Comparison of ENCODE assay signal across 33 cellular contexts in the genomic region with DNA sequence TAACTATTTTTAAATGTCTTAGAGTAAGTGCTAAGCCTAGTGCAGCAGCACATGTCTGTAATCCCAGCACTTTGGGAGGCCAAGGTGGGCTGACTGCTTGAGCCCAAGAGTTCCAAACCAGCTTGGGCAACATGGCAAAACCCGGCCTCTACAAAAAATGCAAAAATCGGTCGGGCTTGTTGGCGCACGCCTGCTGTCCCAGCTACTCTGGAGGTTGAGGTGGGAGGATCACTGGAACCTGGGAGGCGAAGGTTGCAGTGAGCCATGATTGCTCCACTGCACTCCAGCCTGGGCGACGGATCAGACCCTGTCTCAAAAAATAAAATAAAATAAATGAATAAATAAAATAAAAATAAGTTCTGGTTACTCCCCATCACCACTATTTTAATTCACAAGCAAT.
A peak's percentile ranks its signal among the peaks of the same experiment; 100 is the strongest.
DNase-seq lines count a peak whose midpoint lies in the region; ATAC-seq and TF ChIP-seq lines count a peak whose summit lies in the region.
"Had no signal": no experiment of that assay in that cellular context is flagged by ENCODE, and none has a peak within 500 bp of the region (broad histone marks: within the 10 kb centered on the region; RNA-seq: fewer than 3 reads in every experiment).

No MANE protein-coding gene starts in this region.

- no peaks in the 10 kb centered on the region for H3K79me1 ChIP-seq in trophoblast cell (ENCODE audit: low read length)

- H3K36me3 ChIP-seq in breast epithelium (no peaks in the 10 kb centered on the region), trophoblast cell (ENCODE audit: control insufficient read depth in 1 of 2, insufficient read depth in 2 of 2, low read length in 2 of 2) (no peaks in the 10 kb centered on the region)
- H3K36me3 ChIP-seq: BE2C; BLaER1; BLaER1 treated with 17β-estradiol and CSF1 and Interleukin-3, amounts not matched to agents 10 nM and 100 nM had no signal

- H3K4me1 ChIP-seq in breast epithelium, result no peaks in the 10 kb centered on the region
- H3K4me1 ChIP-seq in trophoblast cell (ENCODE audit: control insufficient read depth in 1 of 2, insufficient read depth in 2 of 2, low read length in 2 of 2), result no peaks in the 10 kb centered on the region
- H3K4me1 ChIP-seq: A549; BLaER1; BLaER1 treated with 17β-estradiol and CSF1 and Interleukin-3, amounts not matched to agents 10 nM and 100 nM; Caco-2 had no signal

- WGBS in trophoblast cell (ENCODE audit: extremely low coverage, insufficient coverage, insufficient read length), result no CpG with 5 or more reads among the region's 8 CpGs

- H2BK120ac ChIP-seq in trophoblast cell (ENCODE audit: insufficient read depth, low read length, poor library complexity), result no peak overlapping the region

- H3K14ac ChIP-seq in trophoblast cell (ENCODE audit: low read length), result no peak overlapping the region

- CTCF ChIA-PET in MCF 10A (lab: Yijun Ruan, JAX) (interaction anchor here (0.6 to 2.4 kb wide), 2 partner anchors 10 to 430 kb away, joined by 3 to 13 read pairs; no protein-coding TSS in a partner anchor), WTC11 (lab: Charles Lee) (no interaction called here)

- H4K8ac ChIP-seq in trophoblast cell (ENCODE audit: low read depth, low read length), result no peak overlapping the region

- H3K4me3 ChIP-seq in breast epithelium (no peak overlapping the region), trophoblast cell (ENCODE audit: low read depth, low read length) (no peak overlapping the region)
- H3K4me3 ChIP-seq: A549; BLaER1; BLaER1 treated with 17β-estradiol and CSF1 and Interleukin-3, amounts not matched to agents 10 nM and 100 nM had no signal

- no peak overlapping the region for H3K9ac ChIP-seq in trophoblast cell (ENCODE audit: low read length)
- H3K9ac ChIP-seq: BLaER1; BLaER1 treated with 17β-estradiol and CSF1 and Interleukin-3, amounts not matched to agents 10 nM and 100 nM had no signal

- no peak overlapping the region for H3K4ac ChIP-seq in trophoblast cell (ENCODE audit: low read depth, low read length)

- no peak overlapping the region for H3K4me2 ChIP-seq in trophoblast cell (ENCODE audit: low read length)
- H3K4me2 ChIP-seq: A549; BLaER1; BLaER1 treated with 17β-estradiol and CSF1 and Interleukin-3, amounts not matched to agents 10 nM and 100 nM had no signal

- intact Hi-C loops in MCF 10A (cut with micrococcal nuclease) (no loop called here), breast epithelium (cut with DNase I; ENCODE audit: low total_unique reads) (no loop called here)

- H3K27ac Mint-ChIP-seq in MCF 10A (ENCODE audit: low read depth, unreplicated experiment), result no peak overlapping the region
- peak overlapping the region; percentile 46; the same call in 1 of the 2 replicates for H3K27ac Mint-ChIP-seq in WTC11
- peak overlapping the region; percentile 57 for H3K27ac Mint-ChIP-seq in neural crest cell (ENCODE audit: unreplicated experiment)
- no peak overlapping the region for H3K27ac Mint-ChIP-seq in natural killer cell treated with Interleukin-12 subunit alpha and Interleukin-12 subunit beta and Interleukin-15 and Interleukin-18, amount 100 ng/mL, for 72 hours
- H3K27ac Mint-ChIP-seq: B cell; CD14-positive monocyte; CD4-positive, alpha-beta memory T cell; CD4-positive, alpha-beta T cell; CD4-positive, CD25-positive, alpha-beta regulatory T cell; CD8-positive, alpha-beta memory T cell; CD8-positive, alpha-beta T cell had no signal

- H2BK12ac ChIP-seq in trophoblast cell (ENCODE audit: low read length), result no peak overlapping the region

- no peak for TF ChIP-seq POLR2A in breast epithelium (IDR thresholded peaks at IDR 0.05)

- no TSS peak for BruUV-seq in MCF 10A (replicated peaks; lab: Mats Ljungman, UMichigan)

- no peak overlapping the region for H3K18ac ChIP-seq in trophoblast cell (ENCODE audit: low read length)

- POLR2A ChIA-PET in MCF 10A (lab: Yijun Ruan, JAX), result interaction anchor here (0.6 kb wide), 1 partner anchor 462 kb away, joined by 3 read pairs; no protein-coding TSS in a partner anchor
- POLR2A ChIA-PET in WTC11 (lab: Charles Lee), result interaction anchor here (0.6 kb wide), 1 partner anchor 380 kb away, joined by 3 read pairs; no protein-coding TSS in a partner anchor

- H4K91ac ChIP-seq in trophoblast cell (ENCODE audit: low read depth, low read length), result peak overlapping the region; percentile 6

- H2BK5ac ChIP-seq in trophoblast cell (ENCODE audit: low read depth, low read length, poor library complexity), result no peak overlapping the region

- H3K79me2 ChIP-seq in trophoblast cell (ENCODE audit: control insufficient read depth, insufficient read depth, low read length, poor library complexity), result no peaks in the 10 kb centered on the region

- no peak overlapping the region for H4K12ac ChIP-seq in trophoblast cell (ENCODE audit: low read depth, low read length)

- no peak overlapping the region for H2AFZ ChIP-seq in trophoblast cell (ENCODE audit: insufficient read depth, low read length, poor library complexity)

- H3K9me3 ChIP-seq in breast epithelium (no peaks in the 10 kb centered on the region), trophoblast cell (ENCODE audit: insufficient read depth, low read depth, low read length) (no peaks in the 10 kb centered on the region)
- H3K9me3 ChIP-seq: A549; BE2C; BLaER1; BLaER1 treated with 17β-estradiol and CSF1 and Interleukin-3, amounts not matched to agents 10 nM and 100 nM; Caco-2 had no signal

- H3K36me3 Mint-ChIP-seq in MCF 10A (ENCODE audit: insufficient read depth, unreplicated experiment) (no peaks in the 10 kb centered on the region), WTC11 (no peaks in the 10 kb centered on the region), neural crest cell (ENCODE audit: low read depth) (no peaks in the 10 kb centered on the region)
- no peaks in the 10 kb centered on the region for H3K36me3 Mint-ChIP-seq in natural killer cell treated with Interleukin-12 subunit alpha and Interleukin-12 subunit beta and Interleukin-15 and Interleukin-18, amount 100 ng/mL, for 72 hours
- H3K36me3 Mint-ChIP-seq: CD14-positive monocyte; CD4-positive, alpha-beta memory T cell; CD4-positive, CD25-positive, alpha-beta regulatory T cell; CD8-positive, alpha-beta memory T cell; CD8-positive, alpha-beta T cell had no signal

- H3K4me1 Mint-ChIP-seq in MCF 10A (ENCODE audit: insufficient read depth, unreplicated experiment), result no peaks in the 10 kb centered on the region
- H3K4me1 Mint-ChIP-seq in WTC11, result no peaks in the 10 kb centered on the region
- H3K4me1 Mint-ChIP-seq in neural crest cell, result no peaks in the 10 kb centered on the region
- no peaks in the 10 kb centered on the region for H3K4me1 Mint-ChIP-seq in natural killer cell treated with Interleukin-12 subunit alpha and Interleukin-12 subunit beta and Interleukin-15 and Interleukin-18, amount 100 ng/mL, for 72 hours (ENCODE audit: low read depth in 2 of 2)
- H3K4me1 Mint-ChIP-seq: B cell; CD14-positive monocyte; CD4-positive, alpha-beta memory T cell; CD4-positive, CD25-positive, alpha-beta regulatory T cell; CD8-positive, alpha-beta memory T cell had no signal

- no peak overlapping the region for H3K4me3 Mint-ChIP-seq in MCF 10A (ENCODE audit: unreplicated experiment)
- no peak overlapping the region for H3K4me3 Mint-ChIP-seq in WTC11
- H3K4me3 Mint-ChIP-seq in neural crest cell, result no peak overlapping the region
- no peak overlapping the region for H3K4me3 Mint-ChIP-seq in natural killer cell treated with Interleukin-12 subunit alpha and Interleukin-12 subunit beta and Interleukin-15 and Interleukin-18, amount 100 ng/mL, for 72 hours
- H3K4me3 Mint-ChIP-seq: B cell; CD14-positive monocyte; CD4-positive, alpha-beta memory T cell; CD4-positive, alpha-beta T cell; CD4-positive, CD25-positive, alpha-beta regulatory T cell; CD8-positive, alpha-beta memory T cell; CD8-positive, alpha-beta T cell had no signal

- no peaks in the 10 kb centered on the region for H3K9me3 Mint-ChIP-seq in MCF 10A (ENCODE audit: unreplicated experiment)
- no peaks in the 10 kb centered on the region for H3K9me3 Mint-ChIP-seq in WTC11
- H3K9me3 Mint-ChIP-seq in neural crest cell, result no peaks in the 10 kb centered on the region
- peaks cover 4% of the 10 kb centered on the region for H3K9me3 Mint-ChIP-seq in natural killer cell treated with Interleukin-12 subunit alpha and Interleukin-12 subunit beta and Interleukin-15 and Interleukin-18, amount 100 ng/mL, for 72 hours
- H3K9me3 Mint-ChIP-seq: CD4-positive, alpha-beta T cell; CD8-positive, alpha-beta T cell had no signal

- H3K27me3 ChIP-seq in breast epithelium (no peaks in the 10 kb centered on the region), trophoblast cell (ENCODE audit: insufficient read depth, low read length) (no peaks in the 10 kb centered on the region)
- H3K27me3 ChIP-seq: BE2C; BLaER1; BLaER1 treated with 17β-estradiol and CSF1 and Interleukin-3, amounts not matched to agents 10 nM and 100 nM had no signal

- H3K23ac ChIP-seq in trophoblast cell (ENCODE audit: low read length), result no peak overlapping the region

- H3K27me3 Mint-ChIP-seq in MCF 10A (ENCODE audit: insufficient read depth, unreplicated experiment) (peaks cover 38% of the 10 kb centered on the region), WTC11 (ENCODE audit: low read depth) (no peaks in the 10 kb centered on the region), neural crest cell (ENCODE audit: low read depth) (no peaks in the 10 kb centered on the region)
- no peaks in the 10 kb centered on the region for H3K27me3 Mint-ChIP-seq in natural killer cell treated with Interleukin-12 subunit alpha and Interleukin-12 subunit beta and Interleukin-15 and Interleukin-18, amount 100 ng/mL, for 72 hours
- H3K27me3 Mint-ChIP-seq: B cell; CD4-positive, alpha-beta memory T cell; CD4-positive, alpha-beta T cell; CD8-positive, alpha-beta memory T cell had no signal

- TF ChIP-seq CTCF in MCF 10A (IDR thresholded peaks at IDR 0.05; ENCODE audit: unreplicated experiment), result no peak
- TF ChIP-seq CTCF in breast epithelium (IDR thresholded peaks at IDR 0.05), result no peak
- TF ChIP-seq CTCF in WTC11 (IDR thresholded peaks at IDR 0.05), result no peak
- no peak for TF ChIP-seq CTCF in neural crest cell (conservative IDR thresholded peaks at IDR 0.05)

- ATAC-seq in WTC11 (no peak), HG02623 (IDR thresholded peaks at IDR 0.05; ENCODE audit: unreplicated experiment) (no peak), HG03520 (IDR thresholded peaks at IDR 0.05; ENCODE audit: unreplicated experiment) (no peak)
- ATAC-seq in natural killer cell treated with Interleukin-12 subunit alpha and Interleukin-12 subunit beta and Interleukin-15 and Interleukin-18, amount 100 ng/mL, for 72 hours, result no peak
- ATAC-seq: A549; CD8-positive, alpha-beta T cell had no signal

- DNase-seq in MCF 10A (ENCODE audit: unreplicated experiment), result peak; percentile 7
- no peak for DNase-seq in breast epithelium (ENCODE audit: low spot score in 2 of 2)
- DNase-seq in WTC11 (ENCODE audit: low spot score), result no peak
- no peak for DNase-seq in neural crest cell (ENCODE audit: low read depth, low spot score)
- DNase-seq in trophoblast cell, result no peak
- DNase-seq in natural killer cell treated with Interleukin-12 subunit alpha and Interleukin-12 subunit beta and Interleukin-15 and Interleukin-18, amount 100 ng/mL, for 72 hours (ENCODE audit: low spot score), result no peak
- DNase-seq: 8988T; ACHN; AML-193; BE2C; Caco-2; Calu3; CD4-positive, alpha-beta memory T cell; CD4-positive, alpha-beta T cell; CD4-positive, CD25-positive, alpha-beta regulatory T cell; CD8-positive, alpha-beta memory T cell; CD8-positive, alpha-beta T cell; COR-L47; DMS 273 treated with DMSO at 0.1 percent for 48 hours; DMS153; DMS53; DMS79; DMS79 treated with DMSO at 0.1 percent for 48 hours; DND-41 had no signal

- no peak overlapping the region for H2AK5ac ChIP-seq in trophoblast cell (ENCODE audit: low read length)

- H3K27ac ChIP-seq in breast epithelium (no peak overlapping the region), trophoblast cell (ENCODE audit: low read depth, low read length) (no peak overlapping the region)
- H3K27ac ChIP-seq: 22Rv1; A549; BLaER1; BLaER1 treated with 17β-estradiol and CSF1 and Interleukin-3, amounts not matched to agents 10 nM and 100 nM; C4-2B had no signal

Comparison
In these comparisons a context has a peak if more than half of its experiments do, and no peak if none do; other contexts are left out.
1. H3K27ac Mint-ChIP-seq: peak in WTC11 (single experiment) and neural crest cell (single experiment); none in MCF 10A (single experiment) and natural killer cell treated with Interleukin-12 subunit alpha and Interleukin-12 subunit beta and Interleukin-15 and Interleukin-18, amount 100 ng/mL, for 72 hours (0 of 2).